9 cellular contexts compared by ENCODE assay signal in genomic region chr15:96042734-96043224, GRCh38.
DNase-seq lines count a peak whose midpoint lies in the region; ATAC-seq and TF ChIP-seq lines count a peak whose summit lies in the region.
"Had no signal": no experiment of that assay in that cellular context is flagged by ENCODE, and none has a peak within 500 bp of the region (broad histone marks: within the 10 kb centered on the region; RNA-seq: fewer than 3 reads in every experiment).

No MANE protein-coding gene starts in this region.

- peaks cover 13 to 27% of the 10 kb centered on the region in 2 donors for H3K4me1 Mint-ChIP-seq in natural killer cell

- H3K27me3 Mint-ChIP-seq in natural killer cell (ENCODE audit: low read depth in 2 of 2), result peaks cover 28 to 92% of the 10 kb centered on the region in 2 donors

- no peak overlapping the region for H3K4me3 Mint-ChIP-seq in natural killer cell
- H3K4me3 Mint-ChIP-seq: neural crest cell had no signal

- intact Hi-C loops in natural killer cell (cut with micrococcal nuclease), result no loop called here

- ATAC-seq in GM19463 (IDR thresholded peaks at IDR 0.05; ENCODE audit: unreplicated experiment) (peak; percentile 71), HG03066 (IDR thresholded peaks at IDR 0.05; ENCODE audit: low read depth, unreplicated experiment) (peak; percentile 74), natural killer cell (no peak)

- no peak overlapping the region for H3K27ac Mint-ChIP-seq in natural killer cell

- DNase-seq in CD1c-positive myeloid dendritic cell (ENCODE audit: extremely low spot score) (peak; percentile 83), OCI-M1 (lab: John Stamatoyannopoulos, UW) (peak; percentile 90), HPDE6-E6E7 (ENCODE audit: extremely low spot score) (no peak), natural killer cell (no peak), NCI-H2029 (lab: John Stamatoyannopoulos, UW) (no peak), NCI-H748 treated with DMSO at 0.1 percent for 48 hours (lab: John Stamatoyannopoulos, UW) (no peak)

- H3K36me3 Mint-ChIP-seq in natural killer cell, result no peaks in the 10 kb centered on the region

- TF ChIP-seq CTCF in natural killer cell (IDR thresholded peaks at IDR 0.05), result no peak

- H3K9me3 Mint-ChIP-seq in natural killer cell, result no peaks in the 10 kb centered on the region
- H3K9me3 Mint-ChIP-seq: neural crest cell had no signal

Comparison
In these comparisons a context has a peak if more than half of its experiments do, and no peak if none do; other contexts are left out.
1. DNase-seq: peak in CD1c-positive myeloid dendritic cell (single experiment) and OCI-M1 (single experiment); none in HPDE6-E6E7 (single experiment), natural killer cell (single experiment), NCI-H2029 (single experiment) and NCI-H748 treated with DMSO at 0.1 percent for 48 hours (single experiment).
2. ATAC-seq: peak in GM19463 (single experiment) and HG03066 (single experiment); none in natural killer cell (0 of 3).